In genomic region chr17:58344791-58345157, GRCh38 we compare ENCODE assay signal across 7 cellular contexts. TPM values are rescaled to one million over a fixed set of nuclear protein-coding genes. Genes with fewer than 3 reads are reported as not detected.
DNase-seq lines count a peak whose midpoint lies in the region; ATAC-seq and TF ChIP-seq lines count a peak whose summit lies in the region.

No MANE protein-coding gene starts in this region.

- H3K27me3 Mint-ChIP-seq in activated CD4-positive, alpha-beta memory T cell treated with anti-CD3 and anti-CD28 coated beads for 36 hours, result no peaks in the 10 kb centered on the region
- peaks cover 3% of the 10 kb centered on the region for H3K27me3 Mint-ChIP-seq in nephron progenitor cell (ENCODE audit: low read depth, poor library complexity)

- ATAC-seq in GM19397 (IDR thresholded peaks at IDR 0.05; ENCODE audit: unreplicated experiment), result peak; percentile 29
- peak; percentile 33 for ATAC-seq in HG03135 (IDR thresholded peaks at IDR 0.05; ENCODE audit: unreplicated experiment)
- no peak for ATAC-seq in Right ventricle myocardium superior (ENCODE audit: poor library complexity)

- H3K27ac ChIP-seq in GM23248 (no peak overlapping the region), substantia nigra (ENCODE audit: low read depth, low read length, poor library complexity, severe bottlenecking) (no peak overlapping the region)

- CTCF ChIA-PET in activated CD4-positive, alpha-beta memory T cell treated with anti-CD3 and anti-CD28 coated beads for 36 hours (lab: Charles Lee), result interaction anchor here (0.6 to 5.0 kb wide), 21 partner anchors 8 to 146 kb away, joined by 3 to 113 read pairs (median 6); partner anchors contain the start of genes HSF5, RNF43, SUPT4H1 and TSPOAP1

- peaks cover 12% of the 10 kb centered on the region; the same call in 1 of the 2 replicates for H3F3A ChIP-seq in GM23248 (ENCODE audit: insufficient read depth)

- H3K27ac Mint-ChIP-seq in activated CD4-positive, alpha-beta memory T cell treated with anti-CD3 and anti-CD28 coated beads for 36 hours, result peak overlapping the region; percentile 98
- peak overlapping the region; percentile 36 for H3K27ac Mint-ChIP-seq in nephron progenitor cell

- peak overlapping the region; percentile 92 for H3K4me3 Mint-ChIP-seq in activated CD4-positive, alpha-beta memory T cell treated with anti-CD3 and anti-CD28 coated beads for 36 hours
- no peak overlapping the region for H3K4me3 Mint-ChIP-seq in nephron progenitor cell

- H3K4me2 ChIP-seq in GM23248 (ENCODE audit: unreplicated experiment), result no peak overlapping the region

- no peaks in the 10 kb centered on the region for H3K4me1 ChIP-seq in GM23248 (ENCODE audit: insufficient read depth)

- TF ChIP-seq CTCF in nephron progenitor cell (IDR thresholded peaks at IDR 0.05), result no peak

- H3K36me3 Mint-ChIP-seq in activated CD4-positive, alpha-beta memory T cell treated with anti-CD3 and anti-CD28 coated beads for 36 hours, result peaks cover 94% of the 10 kb centered on the region
- H3K36me3 Mint-ChIP-seq in nephron progenitor cell (ENCODE audit: low read depth), result peaks cover 56% of the 10 kb centered on the region

- in situ Hi-C loops in GM23248 (cut with MboI), result no loop called here

- intact Hi-C loops in activated CD4-positive, alpha-beta memory T cell treated with anti-CD3 and anti-CD28 coated beads for 36 hours (cut with micrococcal nuclease), result loop anchor here (1.0 to 5.0 kb wide), 7 partner anchors 8 to 813 kb away; partner anchors contain the start of genes PRR11, RNF43, SKA2 and SRSF1
- intact Hi-C loops in Right ventricle myocardium superior (cut with DNase I), result no loop called here

- H2AFZ ChIP-seq in GM23248, result no peak overlapping the region

- H3K9me3 ChIP-seq in GM23248 (ENCODE audit: low read depth), result no peaks in the 10 kb centered on the region

- peaks cover 13% of the 10 kb centered on the region; the same call in 1 of the 2 replicates for H3K79me2 ChIP-seq in GM23248 (ENCODE audit: insufficient read depth)

- peak; percentile 79 for DNase-seq in activated CD4-positive, alpha-beta memory T cell treated with anti-CD3 and anti-CD28 coated beads for 36 hours
- DNase-seq in nephron progenitor cell, result no peak
- DNase-seq in GM23248, result no peak
- DNase-seq in Right ventricle myocardium superior, result no peak
- DNase-seq in substantia nigra (lab: John Stamatoyannopoulos, UW), result no peak

- no peaks in the 10 kb centered on the region for H3K9me2 ChIP-seq in GM23248 (ENCODE audit: insufficient read depth)

- H3K27me3 ChIP-seq in GM23248 (replicated peaks; ENCODE audit: insufficient read depth), result no peaks in the 10 kb centered on the region

- H3K36me3 ChIP-seq in GM23248 (ENCODE audit: low read depth), result peaks cover 46% of the 10 kb centered on the region

- POLR2A ChIA-PET in activated CD4-positive, alpha-beta memory T cell treated with anti-CD3 and anti-CD28 coated beads for 36 hours (lab: Charles Lee), result interaction anchor here (0.8 to 18.3 kb wide), 17 partner anchors 8 to 1493 kb away, joined by 3 to 1114 read pairs (median 5); partner anchors contain the start of genes HSF5, RNF43, SRSF1 and SUPT4H1

- 68 to 82% methylated on average over 2 of the region's 2 CpGs for WGBS in GM23248 (ENCODE audit: low coverage in 1 of 2, low lambda C conversion rate in 2 of 2, missing lambda C conversion rate in 2 of 2), 2 experiments

- H3K4me1 Mint-ChIP-seq in activated CD4-positive, alpha-beta memory T cell treated with anti-CD3 and anti-CD28 coated beads for 36 hours (ENCODE audit: low read depth), result peaks cover 62% of the 10 kb centered on the region
- peaks cover 4% of the 10 kb centered on the region for H3K4me1 Mint-ChIP-seq in nephron progenitor cell

- H3K4me3 ChIP-seq in GM23248, result no peak overlapping the region

- no peaks in the 10 kb centered on the region for H4K20me1 ChIP-seq in GM23248 (ENCODE audit: insufficient read depth)

- no peak overlapping the region for H3K9ac ChIP-seq in GM23248

- H3K9me3 Mint-ChIP-seq in activated CD4-positive, alpha-beta memory T cell treated with anti-CD3 and anti-CD28 coated beads for 36 hours, result no peaks in the 10 kb centered on the region
- H3K9me3 Mint-ChIP-seq in nephron progenitor cell, result no peaks in the 10 kb centered on the region

RNA-seq across cellular contexts. Expression of gene SUPT4H1, which starts 7.2 kb away (rescaled TPM):
- 100 to 1,000 TPM; 113 to 114 TPM for total RNA-seq in activated CD4-positive, alpha-beta memory T cell treated with anti-CD3 and anti-CD28 coated beads for 36 hours
- total RNA-seq in GM23248 (2014; rRNA removed; shearing (Covaris generic)), result 48.7 and 57.1 TPM in 2 replicates
- polyA plus RNA-seq in GM23248 (2016; fragmentation: Nextera tagmentation; extraction: Ambion mirVana), result 88.7 and 92.1 TPM in 2 replicates
- total RNA-seq in Right ventricle myocardium superior, result 59.2 TPM

RNA-seq across cellular contexts. Expression of gene TSPOAP1, which starts 16.2 kb away (rescaled TPM):
- 10 to 100 TPM; 21.6 to 22.7 TPM for total RNA-seq in activated CD4-positive, alpha-beta memory T cell treated with anti-CD3 and anti-CD28 coated beads for 36 hours
- under 0.01 and 0.76 TPM in 2 replicates for total RNA-seq in GM23248 (2014; rRNA removed; shearing (Covaris generic))
- polyA plus RNA-seq in GM23248 (2016; fragmentation: Nextera tagmentation; extraction: Ambion mirVana), result 0.63 and 1.0 TPM in 2 replicates
- total RNA-seq in Right ventricle myocardium superior, result 13.6 TPM
